ENCODE assay signal across 16 cellular contexts in the genomic region with DNA sequence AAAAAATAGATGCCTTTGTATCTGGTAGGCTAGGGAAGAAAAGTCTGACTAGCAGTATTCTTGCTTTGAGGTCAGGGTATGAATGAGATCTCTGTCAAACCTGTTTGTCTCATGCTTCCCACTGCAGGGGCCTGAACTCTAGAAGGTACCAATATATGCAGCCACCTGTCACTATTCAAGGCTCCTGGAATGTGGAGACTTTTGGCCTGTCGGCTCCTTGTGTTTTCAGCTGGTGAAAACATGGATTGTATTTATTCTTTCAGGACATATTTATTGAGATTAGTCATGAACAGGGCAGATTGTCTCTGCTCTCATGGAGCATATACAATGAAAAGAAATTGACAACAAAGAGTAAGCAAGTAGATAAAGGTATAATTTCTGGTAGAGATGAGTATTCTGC.
DNase-seq lines count a peak whose midpoint lies in the region; ATAC-seq and TF ChIP-seq lines count a peak whose summit lies in the region.
"Had no signal": no experiment of that assay in that cellular context is flagged by ENCODE, and none has a peak within 500 bp of the region (broad histone marks: within the 10 kb centered on the region; RNA-seq: fewer than 3 reads in every experiment).

No MANE protein-coding gene starts in this region.

- H3K27ac ChIP-seq in CD8-positive, alpha-beta memory T cell (ENCODE audit: low read depth, low read length): no peak overlapping the region
- H3K27ac ChIP-seq in OCI-LY3 (ENCODE audit: low read length): peak overlapping the region; percentile 97

- H3K27me3 ChIP-seq in CD8-positive, alpha-beta memory T cell (ENCODE audit: insufficient read depth, low read length, poor library complexity, severe bottlenecking): no peaks in the 10 kb centered on the region
- H3K27me3 ChIP-seq in OCI-LY3 (ENCODE audit: low read depth, low read length): no peaks in the 10 kb centered on the region

- H4K20me1 ChIP-seq in OCI-LY3 (ENCODE audit: insufficient read depth, low read length): no peaks in the 10 kb centered on the region

- H3K79me2 ChIP-seq in OCI-LY3 (ENCODE audit: low read length): peaks cover 3% of the 10 kb centered on the region; the same call in 1 of the 2 replicates

- H3K9me3 Mint-ChIP-seq in CD8-positive, alpha-beta memory T cell: no peaks in the 10 kb centered on the region
- H3K9me3 Mint-ChIP-seq in immature natural killer cell: peaks cover 0 to 2% (median 0%) of the 10 kb centered on the region in 6 donors
- H3K9me3 Mint-ChIP-seq: stimulated activated memory B cell treated with anti-CD40 and anti-IgM and Interleukin-4, amounts not matched to agents 10 μg/mL and 1 μg/mL and 100 μg/mL, for 72 hours had no signal

- no peaks in the 10 kb centered on the region for H3K36me3 ChIP-seq in CD8-positive, alpha-beta memory T cell (ENCODE audit: insufficient read depth, low read length)
- H3K36me3 ChIP-seq in OCI-LY3 (replicated peaks; ENCODE audit: low read depth, low read length): no peaks in the 10 kb centered on the region

- H3K4me2 ChIP-seq in OCI-LY3 (ENCODE audit: low read length): peak overlapping the region; percentile 63; the same call in 1 of the 2 replicates

- H3K4me3 ChIP-seq in CD8-positive, alpha-beta memory T cell (ENCODE audit: low read length): no peak overlapping the region
- no peak overlapping the region for H3K4me3 ChIP-seq in OCI-LY3 (ENCODE audit: low read length)
- H3K4me3 ChIP-seq: mucosa of descending colon had no signal

- CTCF ChIA-PET in CD8-positive, alpha-beta memory T cell (lab: Charles Lee): interaction anchor here (1.6 kb wide), 1 partner anchor 13 kb away, joined by 3 read pairs; no protein-coding TSS in a partner anchor

- peaks cover under 1 to 17% (median 15%) of the 10 kb centered on the region in 3 donors for H3K36me3 Mint-ChIP-seq in CD8-positive, alpha-beta memory T cell
- H3K36me3 Mint-ChIP-seq in immature natural killer cell: peaks cover 6 to 11% (median 8%) of the 10 kb centered on the region in 3 donors
- H3K36me3 Mint-ChIP-seq: stimulated activated memory B cell treated with anti-CD40 and anti-IgM and Interleukin-4, amounts not matched to agents 10 μg/mL and 1 μg/mL and 100 μg/mL, for 72 hours had no signal

- H3K9ac ChIP-seq in OCI-LY3 (ENCODE audit: low read length): peak overlapping the region; percentile 73; the same call in 1 of the 2 replicates

- TF ChIP-seq CTCF in OCI-LY3 (IDR thresholded peaks at IDR 0.05; ENCODE audit: low read depth, low read length): no peak

- peaks cover 29% of the 10 kb centered on the region for H3K4me1 ChIP-seq in CD8-positive, alpha-beta memory T cell (ENCODE audit: insufficient read depth, low read length)
- peaks cover 67% of the 10 kb centered on the region for H3K4me1 ChIP-seq in OCI-LY3 (ENCODE audit: low read length)

- ATAC-seq in GM21390 (IDR thresholded peaks at IDR 0.05; ENCODE audit: unreplicated experiment): no peak
- ATAC-seq: activated CD4-positive, alpha-beta T cell treated with anti-CD3 and anti-CD28 coated beads for 36 hours; mucosa of descending colon; stimulated activated memory B cell treated with anti-CD40 and anti-IgM and Interleukin-4, amounts not matched to agents 10 μg/mL and 1 μg/mL and 100 μg/mL, for 72 hours had no signal

- peak overlapping the region; percentile 13 to 83 (median 64) for H3K27ac Mint-ChIP-seq in CD8-positive, alpha-beta memory T cell
- H3K27ac Mint-ChIP-seq in immature natural killer cell: peak overlapping the region in 5 of 6 donors; percentile 6 to 74 (median 54)
- H3K27ac Mint-ChIP-seq: activated CD4-positive, alpha-beta T cell treated with anti-CD3 and anti-CD28 coated beads for 36 hours; stimulated activated memory B cell treated with anti-CD40 and anti-IgM and Interleukin-4, amounts not matched to agents 10 μg/mL and 1 μg/mL and 100 μg/mL, for 72 hours had no signal

- H3K4me3 Mint-ChIP-seq in CD8-positive, alpha-beta memory T cell: no peak overlapping the region
- H3K4me3 Mint-ChIP-seq in immature natural killer cell: no peak overlapping the region
- H3K4me3 Mint-ChIP-seq: activated CD4-positive, alpha-beta T cell treated with anti-CD3 and anti-CD28 coated beads for 36 hours; stimulated activated memory B cell treated with anti-CD40 and anti-IgM and Interleukin-4, amounts not matched to agents 10 μg/mL and 1 μg/mL and 100 μg/mL, for 72 hours had no signal

- no peak overlapping the region for H2AFZ ChIP-seq in OCI-LY3 (ENCODE audit: low read depth, low read length)

- POLR2A ChIA-PET in CD8-positive, alpha-beta memory T cell (lab: Charles Lee): no interaction called here

- no peak for DNase-seq in CD8-positive, alpha-beta memory T cell
- DNase-seq in DMS53 treated with DMSO at 0.1 percent for 48 hours (lab: John Stamatoyannopoulos, UW; ENCODE audit: unreplicated experiment) (peak; percentile 86), immature natural killer cell (no peak), NCI-H526 treated with DMSO at 0.1 percent for 48 hours (lab: John Stamatoyannopoulos, UW) (no peak)
- no peak for DNase-seq in activated CD4-positive, alpha-beta T cell treated with anti-CD3 and anti-CD28 coated beads for 4 hours
- DNase-seq: activated CD4-positive, alpha-beta T cell treated with anti-CD3 and anti-CD28 coated beads for 36 hours; activated CD8-positive, alpha-beta memory T cell treated with anti-CD3 and anti-CD28 coated beads, Interleukin-2, amount 50 U/mL, for 4 hours; activated effector memory CD4-positive, alpha-beta T cell treated with Interleukin-2 at 50 U/mL for 16 hours; amniotic stem cell; effector CD8-positive, alpha-beta T cell; mucosa of descending colon; nucleus accumbens; retina had no signal

- no peaks in the 10 kb centered on the region for H3K27me3 Mint-ChIP-seq in CD8-positive, alpha-beta memory T cell
- peaks cover 2 to 8% (median 6%) of the 10 kb centered on the region in 3 donors for H3K27me3 Mint-ChIP-seq in immature natural killer cell (ENCODE audit: low read depth in 3 of 3)
- H3K27me3 Mint-ChIP-seq: activated CD4-positive, alpha-beta T cell treated with anti-CD3 and anti-CD28 coated beads for 36 hours; stimulated activated memory B cell treated with anti-CD40 and anti-IgM and Interleukin-4, amounts not matched to agents 10 μg/mL and 1 μg/mL and 100 μg/mL, for 72 hours had no signal

- H3K9me3 ChIP-seq in CD8-positive, alpha-beta memory T cell (ENCODE audit: low read length): no peaks in the 10 kb centered on the region
- no peaks in the 10 kb centered on the region for H3K9me3 ChIP-seq in OCI-LY3 (ENCODE audit: insufficient read depth, low read length)
- H3K9me3 ChIP-seq: mucosa of descending colon had no signal

- H3K4me1 Mint-ChIP-seq in CD8-positive, alpha-beta memory T cell: peaks cover 52 to 82% (median 66%) of the 10 kb centered on the region in 3 donors
- peaks cover 66 to 70% of the 10 kb centered on the region in 2 donors for H3K4me1 Mint-ChIP-seq in immature natural killer cell
